1 cellular context compared by ENCODE assay signal in genomic region chr15:55168350-55168974, GRCh38.
A peak's percentile ranks its signal among the peaks of the same experiment; 100 is the strongest.
TF ChIP-seq lines count a peak whose summit lies in the region.

No MANE protein-coding gene starts in this region.

TF ChIP-seq in HepG2, 621 proteins besides CTCF, POLR2A, EP300 and RAD21 (continued from another document):
- TF ChIP-seq, protein P1, sequence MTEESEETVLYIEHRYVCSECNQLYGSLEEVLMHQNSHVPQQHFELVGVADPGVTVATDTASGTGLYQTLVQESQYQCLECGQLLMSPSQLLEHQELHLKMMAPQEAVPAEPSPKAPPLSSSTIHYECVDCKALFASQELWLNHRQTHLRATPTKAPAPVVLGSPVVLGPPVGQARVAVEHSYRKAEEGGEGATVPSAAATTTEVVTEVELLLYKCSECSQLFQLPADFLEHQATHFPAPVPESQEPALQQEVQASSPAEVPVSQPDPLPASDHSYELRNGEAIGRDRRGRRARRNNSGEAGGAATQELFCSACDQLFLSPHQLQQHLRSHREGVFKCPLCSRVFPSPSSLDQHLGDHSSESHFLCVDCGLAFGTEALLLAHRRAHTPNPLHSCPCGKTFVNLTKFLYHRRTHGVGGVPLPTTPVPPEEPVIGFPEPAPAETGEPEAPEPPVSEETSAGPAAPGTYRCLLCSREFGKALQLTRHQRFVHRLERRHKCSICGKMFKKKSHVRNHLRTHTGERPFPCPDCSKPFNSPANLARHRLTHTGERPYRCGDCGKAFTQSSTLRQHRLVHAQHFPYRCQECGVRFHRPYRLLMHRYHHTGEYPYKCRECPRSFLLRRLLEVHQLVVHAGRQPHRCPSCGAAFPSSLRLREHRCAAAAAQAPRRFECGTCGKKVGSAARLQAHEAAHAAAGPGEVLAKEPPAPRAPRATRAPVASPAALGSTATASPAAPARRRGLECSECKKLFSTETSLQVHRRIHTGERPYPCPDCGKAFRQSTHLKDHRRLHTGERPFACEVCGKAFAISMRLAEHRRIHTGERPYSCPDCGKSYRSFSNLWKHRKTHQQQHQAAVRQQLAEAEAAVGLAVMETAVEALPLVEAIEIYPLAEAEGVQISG (CRISPR knock-in tag; IDR thresholded peaks at IDR 0.05): peak; percentile 79
- no peak for TF ChIP-seq FOSL2 (CRISPR knock-in tag; IDR thresholded peaks at IDR 0.05)
- no peak for TF ChIP-seq ZNF629 (CRISPR knock-in tag; conservative IDR thresholded peaks at IDR 0.05)
- peak; percentile 44; the same call in 1 of the 2 replicates for TF ChIP-seq ZMYM4 (CRISPR knock-in tag; IDR thresholded peaks at IDR 0.05)
